In genomic region chr6:129717287-129717686, GRCh38 we compare ENCODE assay signal across 1 cellular context.
TF ChIP-seq lines count a peak whose summit lies in the region.

No MANE protein-coding gene starts in this region.

TF ChIP-seq in GM12878, 131 proteins besides CTCF, POLR2A, EP300 and RAD21:
- TF ChIP-seq HDAC2 (IDR thresholded peaks at IDR 0.05): no peak
- no peak for TF ChIP-seq STAT3 (IDR thresholded peaks at IDR 0.05; ENCODE audit: low read depth, low read length)
- TF ChIP-seq HSF1 (IDR thresholded peaks at IDR 0.05; ENCODE audit: low read depth, low read length): no peak
- TF ChIP-seq CEBPZ (IDR thresholded peaks at IDR 0.05; ENCODE audit: low read depth, low read length): no peak
